ENCODE assay signal across 22 cellular contexts in genomic region chr22:48346311-48346710, GRCh38.
"Had no signal": no experiment of that assay in that cellular context is flagged by ENCODE, and none has a peak within 500 bp of the region (broad histone marks: within the 10 kb centered on the region; RNA-seq: fewer than 3 reads in every experiment).

No MANE protein-coding gene starts in this region.

- H3K9ac ChIP-seq: SK-N-SH had no signal

- DNase-seq: IMR-90, Karpas-422, KG1, MM.1S, NCI-H1092 treated with DMSO at 0.1 percent for 48 hours, NCI-H1436, NCI-H187, NCI-H2029, NCI-H2081 treated with DMSO at 0.1 percent for 48 hours, NCI-H2171, NCI-H226, NCI-H446, NCI-H510A, NCI-H524 treated with DMSO at 0.1 percent for 48 hours, NCI-H69, NCI-H774, RPMI8226, SHP77, SK-N-SH, SW 1271 had no signal

- H3K4me2 ChIP-seq: SK-N-SH had no signal

- FAIRE-seq: RCC 7860 had no signal

- H3K9me3 ChIP-seq: SK-N-SH had no signal

- H3K27ac ChIP-seq: HL-60 had no signal
